Comparison of ENCODE assay signal across 8 cellular contexts in the genomic region with DNA sequence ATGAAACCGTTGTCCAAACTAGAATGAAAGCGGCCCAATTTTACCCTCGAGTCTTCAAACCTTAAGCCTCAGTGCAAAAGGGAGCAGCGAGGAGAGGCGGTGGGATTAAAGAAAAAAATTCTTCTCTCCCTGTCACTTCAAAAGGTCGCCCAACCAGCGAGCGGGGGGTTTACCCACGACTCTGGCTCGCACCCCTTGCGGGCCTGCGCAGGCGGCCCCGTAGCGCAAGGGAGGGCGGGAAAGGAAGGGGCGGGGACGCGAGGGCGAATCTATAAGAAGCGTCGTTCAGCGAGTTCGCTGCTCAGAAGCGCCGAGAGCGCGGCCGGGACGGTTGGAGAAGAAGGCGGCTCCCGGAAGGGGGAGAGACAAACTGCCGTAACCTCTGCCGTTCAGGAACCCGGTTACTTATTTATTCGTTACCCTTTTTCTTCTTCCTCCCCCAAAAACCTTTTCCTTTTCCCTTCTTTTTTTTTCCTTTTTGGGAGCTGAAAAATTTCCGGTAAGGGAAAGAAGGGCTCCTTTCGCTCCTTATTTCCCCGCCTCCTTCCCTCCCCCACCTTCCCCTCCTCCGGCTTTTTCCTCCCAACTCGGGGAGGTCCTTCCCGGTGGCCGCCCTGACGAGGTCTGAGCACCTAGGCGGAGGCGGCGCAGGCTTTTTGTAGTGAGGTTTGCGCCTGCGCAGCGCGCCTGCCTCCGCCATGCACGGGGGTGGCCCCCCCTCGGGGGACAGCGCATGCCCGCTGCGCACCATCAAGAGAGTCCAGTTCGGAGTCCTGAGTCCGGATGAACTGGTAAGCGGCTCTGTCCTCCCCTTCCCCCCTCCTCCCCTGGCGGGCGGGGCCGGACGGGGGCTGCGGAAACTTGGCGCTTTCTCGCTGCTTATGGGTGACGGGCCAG.
DNase-seq lines count a peak whose midpoint lies in the region; ATAC-seq lines count a peak whose summit lies in the region.

A gene (plus strand): TSS at position 300 of the 897 bp plus-strand sequence.

- H3K27me3 Mint-ChIP-seq in central memory CD8-positive, alpha-beta T cell: no peaks in the 10 kb centered on the region

- peaks cover 76% of the 10 kb centered on the region for H3K4me1 Mint-ChIP-seq in central memory CD8-positive, alpha-beta T cell

- H3K4me3 Mint-ChIP-seq in central memory CD8-positive, alpha-beta T cell: peak within 1 kb of the TSS; percentile 99

- peaks cover 38% of the 10 kb centered on the region for H3K36me3 Mint-ChIP-seq in central memory CD8-positive, alpha-beta T cell (ENCODE audit: insufficient read depth)

- peak within 1 kb of the TSS; percentile 99 for H3K27ac Mint-ChIP-seq in central memory CD8-positive, alpha-beta T cell (ENCODE audit: low read depth)

- ATAC-seq in GM19023 (IDR thresholded peaks at IDR 0.05; ENCODE audit: unreplicated experiment) (peak; percentile 60), HG03280 (IDR thresholded peaks at IDR 0.05; ENCODE audit: unreplicated experiment) (peak; percentile 61)
- ATAC-seq in central memory CD8-positive, alpha-beta T cell (replicated peaks; ENCODE audit: extremely low read depth, poor library complexity, severe bottlenecking): peak; percentile 65

- DNase-seq in AG08396 (ENCODE audit: low spot score) (peak; percentile 99), NCI-H345 treated with DMSO at 0.1 percent for 48 hours (lab: John Stamatoyannopoulos, UW; ENCODE audit: unreplicated experiment) (peak; percentile 75), iris pigment epithelial cell (ENCODE audit: low read depth) (peak; percentile 98)
- DNase-seq in activated CD4-positive, CD25-positive, alpha-beta regulatory T cell treated with anti-CD3 and anti-CD28 coated beads, Interleukin-2, amount 50 U/mL, for 16 hours (ENCODE audit: low read depth, low spot score): peak; percentile 97
- peak; percentile 99 for DNase-seq in central memory CD8-positive, alpha-beta T cell (ENCODE audit: low spot score in 2 of 2)
- peak; percentile 97 for DNase-seq in stimulated activated CD4-positive, alpha-beta T cell treated with anti-CD3 and anti-CD28 coated beads, Interleukin-12 subunit alpha, Interleukin-12 subunit beta, amount 100 ng/mL, for 4 hours

- H3K9me3 Mint-ChIP-seq in central memory CD8-positive, alpha-beta T cell: no peaks in the 10 kb centered on the region

Comparison
In these comparisons a context has a peak if more than half of its experiments do, and no peak if none do; other contexts are left out.
1. Peak in every context shown above with its lines: DNase-seq and ATAC-seq.